Comparison of ENCODE assay signal across 23 cellular contexts in genomic region chr5:153660919-153661318, GRCh38.
DNase-seq lines count a peak whose midpoint lies in the region; ATAC-seq and TF ChIP-seq lines count a peak whose summit lies in the region.
"Had no signal": no experiment of that assay in that cellular context is flagged by ENCODE, and none has a peak within 500 bp of the region (broad histone marks: within the 10 kb centered on the region; RNA-seq: fewer than 3 reads in every experiment).

No MANE protein-coding gene starts in this region.

- H3K4me2 ChIP-seq in IMR-90 (ENCODE audit: low read depth, low read length), result no peak overlapping the region
- no peak overlapping the region for H3K4me2 ChIP-seq in mesendoderm (ENCODE audit: low read length)

- H3K9ac ChIP-seq in IMR-90 (ENCODE audit: low read depth, low read length) (no peak overlapping the region), mesendoderm (ENCODE audit: low read length) (no peak overlapping the region)

- no peak for TF ChIP-seq RAD21 in IMR-90 (IDR thresholded peaks at IDR 0.05; ENCODE audit: low read length)

- no TSS peak for BruUV-seq in IMR-90 (replicated peaks; lab: Mats Ljungman, UMichigan)

- H2BK120ac ChIP-seq in IMR-90 (ENCODE audit: low read depth, low read length) (no peak overlapping the region), mesendoderm (ENCODE audit: low read depth, low read length) (no peak overlapping the region)

- H3K18ac ChIP-seq in IMR-90 (ENCODE audit: low read depth, low read length), result no peak overlapping the region
- H3K18ac ChIP-seq in mesendoderm (ENCODE audit: low read length), result no peak overlapping the region

- H4K8ac ChIP-seq in IMR-90 (ENCODE audit: low read depth in 2 of 2, low read length in 2 of 2) (no peak overlapping the region), mesendoderm (ENCODE audit: low read depth, low read length) (no peak overlapping the region)

- H3K79me2 ChIP-seq in mesendoderm (ENCODE audit: control insufficient read depth, insufficient read depth, low read length), result no peaks in the 10 kb centered on the region

- no peak overlapping the region for H2AK5ac ChIP-seq in IMR-90 (ENCODE audit: low read depth, low read length)
- no peak overlapping the region for H2AK5ac ChIP-seq in mesendoderm (ENCODE audit: low read length)

- H4K20me1 ChIP-seq in IMR-90 (ENCODE audit: insufficient read depth, low read length), result no peaks in the 10 kb centered on the region

- no peak for ATAC-seq in IMR-90 (ENCODE audit: low read depth)
- no peak for ATAC-seq in left colon
- ATAC-seq: activated CD8-positive, alpha-beta memory T cell treated with anti-CD3 and anti-CD28 coated beads, Interleukin-2, amount 10 ng/mL, durations not matched to agents 7 days and 5 days; left lung; naive thymus-derived CD8-positive, alpha-beta T cell; stimulated activated naive B cell treated with anti-CD40 and anti-IgM and Interleukin-4, amounts not matched to agents 10 μg/mL and 1 μg/mL and 100 μg/mL, for 72 hours had no signal

- no peak overlapping the region for H3K14ac ChIP-seq in IMR-90 (replicated peaks; ENCODE audit: low read depth, low read length)

- H2BK15ac ChIP-seq in IMR-90 (ENCODE audit: low read depth, low read length) (no peak overlapping the region), mesendoderm (replicated peaks; ENCODE audit: low read depth) (no peak overlapping the region)

- in situ Hi-C loops in IMR-90 (cut with MboI; ENCODE audit: low sequenced_read_pairs), result no loop called here

- CTCF ChIA-PET in IMR-90 (lab: Yijun Ruan, JAX), result interaction anchor here (0.9 kb wide), 1 partner anchor 32 kb away, joined by 3 read pairs; no protein-coding TSS in a partner anchor

- H3K27me3 ChIP-seq in IMR-90 (ENCODE audit: control insufficient read depth, insufficient read depth, low read length), result no peaks in the 10 kb centered on the region; the same call in 1 of the 2 replicates
- no peaks in the 10 kb centered on the region for H3K27me3 ChIP-seq in mesendoderm (ENCODE audit: insufficient read depth, low read length, poor library complexity)
- H3K27me3 ChIP-seq: cardiac muscle cell, left lung, testis, vagina had no signal

- H2AK9ac ChIP-seq in IMR-90 (replicated peaks; ENCODE audit: low read depth, low read length, poor library complexity), result no peak overlapping the region

- H3K4me3 ChIP-seq in IMR-90 (ENCODE audit: insufficient read depth, low read depth, low read length), result no peak overlapping the region
- H3K4me3 ChIP-seq in choroid plexus epithelial cell (ENCODE audit: low read depth, low read length), result no peak overlapping the region
- no peak overlapping the region for H3K4me3 ChIP-seq in mesendoderm (ENCODE audit: low read length)
- H3K4me3 ChIP-seq: cardiac muscle cell, left lung, SK-N-MC, testis, vagina had no signal

- dilution Hi-C loops in IMR-90 (cut with HindIII; ENCODE audit: low sequenced_read_pairs, unreplicated experiment), result no loop called here

- no peak for TF ChIP-seq CTCF in IMR-90 (conservative IDR thresholded peaks at IDR 0.05; ENCODE audit: low read depth, low read length)
- TF ChIP-seq CTCF in choroid plexus epithelial cell (conservative IDR thresholded peaks at IDR 0.05; ENCODE audit: low read depth, low read length), result no peak

- POLR2A ChIA-PET in IMR-90 (lab: Charles Lee; ENCODE audit: unreplicated experiment), result no interaction called here

- intact Hi-C loops in IMR-90 (cut with micrococcal nuclease) (no loop called here), left colon (cut with DNase I, micrococcal nuclease) (no loop called here)

- no peak overlapping the region for H2BK5ac ChIP-seq in IMR-90 (ENCODE audit: low read depth, low read length, poor library complexity, severe bottlenecking)
- no peak overlapping the region for H2BK5ac ChIP-seq in mesendoderm (ENCODE audit: low read length)

- H3K9me3 ChIP-seq in IMR-90 (ENCODE audit: control insufficient read depth, insufficient read depth, low read length), result no peaks in the 10 kb centered on the region
- H3K9me3 ChIP-seq: testis, vagina had no signal

- H3K23ac ChIP-seq in IMR-90 (ENCODE audit: low read depth, low read length), result no peak overlapping the region
- no peak overlapping the region for H3K23ac ChIP-seq in mesendoderm (ENCODE audit: low read length)

- no peaks in the 10 kb centered on the region for H3K9me1 ChIP-seq in IMR-90 (ENCODE audit: insufficient read depth, low read length)

- no peak for TF ChIP-seq POLR2A in IMR-90 (IDR thresholded peaks at IDR 0.05; ENCODE audit: low read depth, low read length)

- H3K4me1 ChIP-seq in IMR-90 (ENCODE audit: control insufficient read depth, insufficient read depth, low read length), result 0 out of 2 replicates have a peak, but pooled peaks cover 1% of the 10 kb centered on the region
- no peaks in the 10 kb centered on the region for H3K4me1 ChIP-seq in mesendoderm (ENCODE audit: control insufficient read depth, low read depth, low read length)
- H3K4me1 ChIP-seq: testis, vagina had no signal

- H3K27ac ChIP-seq in IMR-90 (ENCODE audit: insufficient read depth, low read length), result no peak overlapping the region
- H3K27ac ChIP-seq in mesendoderm (ENCODE audit: low read depth, low read length), result no peak overlapping the region
- H3K27ac ChIP-seq: cardiac muscle cell, left lung, SK-N-MC, testis, vagina had no signal

- H3K56ac ChIP-seq in IMR-90 (ENCODE audit: extremely low read depth, insufficient read depth, low read length) (no peak overlapping the region), mesendoderm (ENCODE audit: low read length) (no peak overlapping the region)

- H3K4ac ChIP-seq in IMR-90 (ENCODE audit: low read depth, low read length) (no peak overlapping the region), mesendoderm (ENCODE audit: low read depth, low read length) (no peak overlapping the region)

- H4K91ac ChIP-seq in IMR-90 (ENCODE audit: insufficient read depth, low read depth, low read length), result no peak overlapping the region

- H3K36me3 ChIP-seq in IMR-90 (ENCODE audit: control insufficient read depth, insufficient read depth, low read length) (no peaks in the 10 kb centered on the region), mesendoderm (ENCODE audit: control insufficient read depth, insufficient read depth, low read length) (no peaks in the 10 kb centered on the region)
- H3K36me3 ChIP-seq: cardiac muscle cell, left lung, vagina had no signal

- WGBS in IMR-90 (ENCODE audit: extremely low coverage in 2 of 2, insufficient read length in 1 of 2), 2 experiments, result no CpG with 5 or more reads among the region's 2 CpGs
- no CpG with 5 or more reads among the region's 2 CpGs for WGBS in mesendoderm (ENCODE audit: extremely low coverage, insufficient coverage, low lambda C conversion rate)

- DNase-seq in DMS 273 treated with DMSO at 0.1 percent for 48 hours (lab: John Stamatoyannopoulos, UW) (peak; percentile 6), IMR-90 (peak; percentile 10), choroid plexus epithelial cell (ENCODE audit: low read depth) (peak; percentile 72), mesendoderm (peak; percentile 58), NCI-H526 treated with DMSO at 0.1 percent for 48 hours (lab: John Stamatoyannopoulos, UW) (no peak), DMS79 (lab: John Stamatoyannopoulos, UW) (no peak), left colon (no peak), AG08395 (ENCODE audit: low spot score) (no peak)
- DNase-seq: activated CD4-positive, alpha-beta T cell treated with anti-CD3 and anti-CD28 coated beads, Interleukin-2, amount 50 U/mL, for 1 hour; activated CD8-positive, alpha-beta memory T cell treated with anti-CD3 and anti-CD28 coated beads, Interleukin-2, amount 10 ng/mL, durations not matched to agents 7 days and 5 days; activated naive CD4-positive, alpha-beta T cell treated with anti-CD3 and anti-CD28 coated beads, Interleukin-2, amount 10 ng/mL, durations not matched to agents 7 days and 5 days; amygdala; left lung; naive thymus-derived CD8-positive, alpha-beta T cell; NCI-H748 treated with DMSO at 0.1 percent for 48 hours; retina; stimulated activated CD4-positive, alpha-beta T cell treated with anti-CD3 and anti-CD28 coated beads, Interleukin-12 subunit alpha, Interleukin-12 subunit beta, amount 100 ng/mL, for 4 hours; stimulated activated CD4-positive, alpha-beta T cell treated with anti-CD3 and anti-CD28 coated beads, Interleukin-4, amount 100 ng/mL, for 24 hours; stimulated activated naive B cell treated with anti-CD40 and anti-IgM and Interleukin-4, amounts not matched to agents 10 μg/mL and 1 μg/mL and 100 μg/mL, for 72 hours; testis had no signal

- no peak overlapping the region for H2BK20ac ChIP-seq in IMR-90 (ENCODE audit: low read depth, low read length)

- H3K79me1 ChIP-seq in IMR-90 (ENCODE audit: low read depth in 1 of 2, low read length in 2 of 2), result no peaks in the 10 kb centered on the region
- no peaks in the 10 kb centered on the region for H3K79me1 ChIP-seq in mesendoderm (ENCODE audit: low read length)

- no peak overlapping the region for H2AFZ ChIP-seq in IMR-90 (replicated peaks; ENCODE audit: low read length, poor library complexity)

- H4K5ac ChIP-seq in IMR-90 (ENCODE audit: low read depth, low read length), result no peak overlapping the region
- H4K5ac ChIP-seq in mesendoderm (ENCODE audit: low read length), result no peak overlapping the region

TF ChIP-seq in IMR-90, 13 proteins besides CTCF, POLR2A, EP300 and RAD21 (continues in another document):
- TF ChIP-seq FOS (IDR thresholded peaks at IDR 0.05; ENCODE audit: low read depth, low read length) (no peak), MAZ (IDR thresholded peaks at IDR 0.05; ENCODE audit: borderline replicate concordance, low read depth, low read length) (no peak), RCOR1 (IDR thresholded peaks at IDR 0.05; ENCODE audit: insufficient replicate concordance, low read length) (no peak), MAFK (IDR thresholded peaks at IDR 0.05; ENCODE audit: low read depth, low read length) (no peak), USF2 (IDR thresholded peaks at IDR 0.05; ENCODE audit: low read depth, low read length) (no peak), NFE2L2 (IDR thresholded peaks at IDR 0.05; ENCODE audit: low read depth, low read length) (no peak), RFX5 (IDR thresholded peaks at IDR 0.05; ENCODE audit: low read depth, low read length) (no peak), CEBPB (IDR thresholded peaks at IDR 0.05; ENCODE audit: low read depth, low read length) (no peak), CHD1 (IDR thresholded peaks at IDR 0.05; ENCODE audit: low read depth, low read length) (no peak), MXI1 (IDR thresholded peaks at IDR 0.05; ENCODE audit: borderline replicate concordance, low read depth, low read length) (no peak), SMC3 (IDR thresholded peaks at IDR 0.05; ENCODE audit: low read depth, low read length) (no peak)

Comparison
In these comparisons a context has a peak if more than half of its experiments do, and no peak if none do; other contexts are left out.
1. DNase-seq: peak in DMS 273 treated with DMSO at 0.1 percent for 48 hours (single experiment), IMR-90 (single experiment), choroid plexus epithelial cell (single experiment) and mesendoderm (single experiment); none in NCI-H526 treated with DMSO at 0.1 percent for 48 hours (single experiment), DMS79 (single experiment), left colon (0 of 2) and AG08395 (single experiment).